Comparison of ENCODE assay signal across 18 cellular contexts in the genomic region with DNA sequence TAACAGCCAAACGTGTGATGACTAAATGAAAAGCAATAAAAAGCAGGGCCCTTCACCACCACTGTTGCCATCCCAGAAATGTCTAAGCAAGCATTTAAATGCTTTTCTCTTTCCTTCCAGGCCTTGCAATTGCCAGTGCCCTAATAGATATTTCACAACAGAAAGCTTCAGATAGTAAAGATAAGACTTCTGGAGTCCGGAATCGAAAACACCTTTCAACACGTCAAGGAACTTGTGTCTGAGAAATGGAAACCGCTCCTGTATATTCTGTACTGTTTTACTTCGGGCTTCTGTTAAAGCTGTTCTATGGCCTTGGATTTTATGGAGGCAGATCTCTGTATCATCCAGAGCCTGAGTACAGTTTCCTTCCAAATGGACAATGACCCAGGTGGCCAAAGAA.
"Had no signal": no experiment of that assay in that cellular context is flagged by ENCODE, and none has a peak within 500 bp of the region (broad histone marks: within the 10 kb centered on the region; RNA-seq: fewer than 3 reads in every experiment).

No MANE protein-coding gene starts in this region.

- H3K9me3 ChIP-seq: MG63 had no signal

- H3K27ac ChIP-seq: SK-N-MC had no signal

- H3K4me3 ChIP-seq: MG63, SK-N-MC had no signal

- H3K36me3 ChIP-seq: MG63 had no signal

- DNase-seq: Karpas-422, KG1, MG63, NCI-H1092, NCI-H1105 treated with DMSO at 0.1 percent for 48 hours, NCI-H1417 treated with DMSO at 0.1 percent for 48 hours, NCI-H146, NCI-H1694 treated with DMSO at 0.1 percent for 48 hours, NCI-H1930, NCI-H2081, NCI-H2107, NCI-H2227 treated with DMSO at 0.1 percent for 48 hours, NCI-H524, NCI-H526 treated with DMSO at 0.1 percent for 48 hours, NCI-H748 treated with DMSO at 0.1 percent for 48 hours, RPMI8226, SHP77 had no signal

- H3K27me3 ChIP-seq: MG63 had no signal
